13 cellular contexts compared by ENCODE assay signal in genomic region chr5:178068293-178068692, GRCh38. TPM values are rescaled to one million over a fixed set of nuclear protein-coding genes. Genes with fewer than 3 reads are reported as not detected.
DNase-seq lines count a peak whose midpoint lies in the region; ATAC-seq and TF ChIP-seq lines count a peak whose summit lies in the region.
"Had no signal": no experiment of that assay in that cellular context is flagged by ENCODE, and none has a peak within 500 bp of the region (broad histone marks: within the 10 kb centered on the region; RNA-seq: fewer than 3 reads in every experiment).

No MANE protein-coding gene starts in this region.

- TF ChIP-seq CTCF in RWPE2 (IDR thresholded peaks at IDR 0.05; ENCODE audit: poor library complexity, severe bottlenecking) = no peak
- no peak for TF ChIP-seq CTCF in spleen (IDR thresholded peaks at IDR 0.05 in 8 of 11, conservative IDR thresholded peaks at IDR 0.05 in 3 of 11)

- H3K4me1 ChIP-seq in RWPE2 (ENCODE audit: insufficient read depth, poor library complexity, severe bottlenecking) = no peaks in the 10 kb centered on the region
- peaks cover 2 to 18% (median 10%) of the 10 kb centered on the region in 6 donors for H3K4me1 ChIP-seq in spleen
- H3K4me1 ChIP-seq: tibial artery had no signal

- DNase-seq in NCI-H510A treated with DMSO at 0.1 percent for 48 hours (lab: John Stamatoyannopoulos, UW) = peak; percentile 1
- DNase-seq in NCI-H510A (lab: John Stamatoyannopoulos, UW) = no peak
- peak; percentile 60 for DNase-seq in NCI-H2081 treated with DMSO at 0.1 percent for 48 hours (lab: John Stamatoyannopoulos, UW)
- DNase-seq in RWPE2 (ENCODE audit: low spot score) = no peak
- peak; percentile 63 for DNase-seq in spleen
- DNase-seq in activated gamma-delta T cell treated with Interleukin-2 at 50 U/mL for 16 hours = no peak
- no peak for DNase-seq in cortex of kidney (lab: John Stamatoyannopoulos, UW)
- DNase-seq: activated CD4-positive, alpha-beta T cell treated with anti-CD3 and anti-CD28 coated beads for 1 hour; occipital lobe; tibial artery had no signal

- H3K9me3 ChIP-seq in RWPE2 (ENCODE audit: severe bottlenecking) = no peaks in the 10 kb centered on the region
- H3K9me3 ChIP-seq in spleen = no peaks in the 10 kb centered on the region
- H3K9me3 ChIP-seq: tibial artery had no signal

- intact Hi-C loops in spleen (cut with DNase I; ENCODE audit: low total_unique reads) = loop anchor here (10.0 kb wide), 1 partner anchor 463 kb away; the partner anchor contains the start of gene B4GALT7

- H3K27me3 ChIP-seq in RWPE2 (ENCODE audit: insufficient read depth, poor library complexity, severe bottlenecking) = peaks cover 8% of the 10 kb centered on the region
- peaks cover 0 to 5% (median 0%) of the 10 kb centered on the region in 7 donors for H3K27me3 ChIP-seq in spleen (replicated peaks in 1 of 7)
- H3K27me3 ChIP-seq: dorsolateral prefrontal cortex had no signal

- 0 out of 3 replicates have a peak, but pooled peaks have one; percentile 15 for ATAC-seq in RWPE2 (ENCODE audit: low read depth)
- no peak for ATAC-seq in GM21528 (IDR thresholded peaks at IDR 0.05; ENCODE audit: low FRiP score, unreplicated experiment)

- H3K27ac ChIP-seq in RWPE2 (ENCODE audit: poor library complexity, severe bottlenecking) (no peak overlapping the region), spleen (no peak overlapping the region)
- H3K27ac ChIP-seq: dorsolateral prefrontal cortex, tibial artery had no signal

- TF ChIP-seq POLR2A in spleen (IDR thresholded peaks at IDR 0.05) = no peak

- H3K36me3 ChIP-seq in RWPE2 (ENCODE audit: low read depth) (no peaks in the 10 kb centered on the region), spleen (no peaks in the 10 kb centered on the region)
- H3K36me3 ChIP-seq: tibial artery had no signal

- 34 to 68% (median 56%) methylated on average over 5 of the region's 5 CpGs for WGBS in spleen, 5 donors

- H3K4me3 ChIP-seq in RWPE2 (ENCODE audit: severe bottlenecking) (no peak overlapping the region), spleen (no peak overlapping the region)
- H3K4me3 ChIP-seq: dorsolateral prefrontal cortex, lung, tibial artery had no signal

RNA-seq across cellular contexts. Expression of gene N4BP3, which starts 45.0 kb away (rescaled TPM):
- 1 to 10 TPM; 2.2 to 6.6 (median 4.1) TPM for total RNA-seq in spleen
- 1 to 10 TPM; 1.2 to 4.3 (median 2.2) TPM for polyA plus RNA-seq in spleen

Comparison
In these comparisons a context has a peak if more than half of its experiments do, and no peak if none do; other contexts are left out.
1. DNase-seq: peak in NCI-H510A treated with DMSO at 0.1 percent for 48 hours (single experiment), NCI-H2081 treated with DMSO at 0.1 percent for 48 hours (single experiment) and spleen (single experiment); none in NCI-H510A (single experiment), RWPE2 (single experiment), activated gamma-delta T cell treated with Interleukin-2 at 50 U/mL for 16 hours (single experiment) and cortex of kidney (single experiment).